In the genomic region with DNA sequence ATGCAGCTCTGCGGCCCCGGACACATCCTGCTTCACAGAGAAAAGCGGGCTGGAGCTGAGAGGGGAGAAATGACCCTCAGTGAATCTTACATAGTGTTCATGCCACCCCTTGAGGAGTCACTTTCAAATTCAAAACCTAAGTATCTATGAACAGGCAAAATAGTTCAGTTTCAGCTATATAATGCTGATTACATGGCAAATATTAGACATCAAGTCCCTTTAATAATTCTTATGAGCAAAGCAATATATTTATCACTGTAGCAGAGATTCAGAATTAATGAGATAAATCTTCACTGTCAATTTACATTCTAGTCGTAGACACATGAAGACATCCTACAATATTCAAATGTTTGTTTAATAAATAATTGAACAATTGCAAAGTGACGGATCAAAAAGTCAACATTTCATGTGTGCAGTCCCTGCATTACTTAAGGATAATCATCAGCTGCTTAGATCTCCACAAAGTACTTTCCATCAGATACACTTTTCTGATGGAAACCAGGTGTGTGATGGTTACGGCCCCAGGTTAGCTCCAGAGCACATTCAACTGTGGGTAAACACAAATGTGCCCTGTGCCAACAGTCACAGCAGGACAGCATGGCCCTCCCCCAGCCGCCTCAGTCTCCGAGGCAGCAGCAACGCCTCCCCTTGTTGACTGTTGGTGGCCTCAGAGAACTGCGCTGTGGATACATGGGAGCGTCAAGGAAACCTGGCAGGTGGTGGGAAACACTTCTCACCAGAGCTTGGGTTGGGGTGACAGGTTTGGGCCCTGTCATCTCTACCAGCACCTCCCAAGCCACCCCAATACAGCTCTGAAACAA, we compare ENCODE assay signal across 1 cellular context.
TF ChIP-seq lines count a peak whose summit lies in the region.

No MANE protein-coding gene starts in this region.

TF ChIP-seq in IMR-90, 13 proteins besides CTCF, POLR2A, EP300 and RAD21:
- TF ChIP-seq, protein P1, sequence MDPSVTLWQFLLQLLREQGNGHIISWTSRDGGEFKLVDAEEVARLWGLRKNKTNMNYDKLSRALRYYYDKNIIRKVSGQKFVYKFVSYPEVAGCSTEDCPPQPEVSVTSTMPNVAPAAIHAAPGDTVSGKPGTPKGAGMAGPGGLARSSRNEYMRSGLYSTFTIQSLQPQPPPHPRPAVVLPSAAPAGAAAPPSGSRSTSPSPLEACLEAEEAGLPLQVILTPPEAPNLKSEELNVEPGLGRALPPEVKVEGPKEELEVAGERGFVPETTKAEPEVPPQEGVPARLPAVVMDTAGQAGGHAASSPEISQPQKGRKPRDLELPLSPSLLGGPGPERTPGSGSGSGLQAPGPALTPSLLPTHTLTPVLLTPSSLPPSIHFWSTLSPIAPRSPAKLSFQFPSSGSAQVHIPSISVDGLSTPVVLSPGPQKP (IDR thresholded peaks at IDR 0.05; ENCODE audit: borderline replicate concordance, low read depth, low read length): no peak
- no peak for TF ChIP-seq CHD1 (IDR thresholded peaks at IDR 0.05; ENCODE audit: low read depth, low read length)
- TF ChIP-seq MXI1 (IDR thresholded peaks at IDR 0.05; ENCODE audit: borderline replicate concordance, low read depth, low read length): no peak
- TF ChIP-seq MAFK (IDR thresholded peaks at IDR 0.05; ENCODE audit: low read depth, low read length): no peak
- TF ChIP-seq RCOR1 (IDR thresholded peaks at IDR 0.05; ENCODE audit: insufficient replicate concordance, low read length): no peak
- no peak for TF ChIP-seq FOS (IDR thresholded peaks at IDR 0.05; ENCODE audit: low read depth, low read length)
- no peak for TF ChIP-seq RFX5 (IDR thresholded peaks at IDR 0.05; ENCODE audit: low read depth, low read length)
- TF ChIP-seq BHLHE40 (IDR thresholded peaks at IDR 0.05; ENCODE audit: low read depth, low read length): no peak
- TF ChIP-seq NFE2L2 (IDR thresholded peaks at IDR 0.05; ENCODE audit: low read depth, low read length): no peak
- TF ChIP-seq CEBPB (IDR thresholded peaks at IDR 0.05; ENCODE audit: low read depth, low read length): no peak
- no peak for TF ChIP-seq SMC3 (IDR thresholded peaks at IDR 0.05; ENCODE audit: low read depth, low read length)
- no peak for TF ChIP-seq USF2 (IDR thresholded peaks at IDR 0.05; ENCODE audit: low read depth, low read length)
- TF ChIP-seq MAZ (IDR thresholded peaks at IDR 0.05; ENCODE audit: borderline replicate concordance, low read depth, low read length): no peak
